ENCODE assay signal across 8 cellular contexts in genomic region chr7:137934941-137935848, GRCh38.
DNase-seq lines count a peak whose midpoint lies in the region; ATAC-seq lines count a peak whose summit lies in the region.

No MANE protein-coding gene starts in this region.

- no peaks in the 10 kb centered on the region for H3K27me3 Mint-ChIP-seq in activated T-cell treated with anti-CD3 and anti-CD28 coated beads, Interleukin-2, amount 50 U/mL, for 72 hours (ENCODE audit: low read depth)
- no peaks in the 10 kb centered on the region for H3K27me3 Mint-ChIP-seq in activated naive CD8-positive, alpha-beta T cell treated with anti-CD3 and anti-CD28 coated beads, Interleukin-2, amount 10 ng/mL, durations not matched to agents 7 days and 5 days
- H3K27me3 Mint-ChIP-seq in stimulated activated naive CD8-positive, alpha-beta T cell treated with anti-CD3 and anti-CD28 coated beads, Interleukin-15, amount 100 ng/mL, for 72 hours: no peaks in the 10 kb centered on the region

- H3K4me1 Mint-ChIP-seq in activated T-cell treated with anti-CD3 and anti-CD28 coated beads, Interleukin-2, amount 50 U/mL, for 72 hours (ENCODE audit: low read depth): peaks cover 55% of the 10 kb centered on the region
- peaks cover 29% of the 10 kb centered on the region for H3K4me1 Mint-ChIP-seq in activated naive CD8-positive, alpha-beta T cell treated with anti-CD3 and anti-CD28 coated beads, Interleukin-2, amount 10 ng/mL, durations not matched to agents 7 days and 5 days
- H3K4me1 Mint-ChIP-seq in stimulated activated naive CD8-positive, alpha-beta T cell treated with anti-CD3 and anti-CD28 coated beads, Interleukin-15, amount 100 ng/mL, for 72 hours: peaks cover 43% of the 10 kb centered on the region

- peak overlapping the region; percentile 98 for H3K27ac Mint-ChIP-seq in activated T-cell treated with anti-CD3 and anti-CD28 coated beads, Interleukin-2, amount 50 U/mL, for 72 hours
- peak overlapping the region; percentile 95 for H3K27ac Mint-ChIP-seq in activated naive CD8-positive, alpha-beta T cell treated with anti-CD3 and anti-CD28 coated beads, Interleukin-2, amount 10 ng/mL, durations not matched to agents 7 days and 5 days
- peak overlapping the region; percentile 95 to 97 for H3K27ac Mint-ChIP-seq in stimulated activated naive CD8-positive, alpha-beta T cell treated with anti-CD3 and anti-CD28 coated beads, Interleukin-15, amount 100 ng/mL, for 72 hours

- DNase-seq in activated T-cell treated with anti-CD3 and anti-CD28 coated beads, Interleukin-2, amount 50 U/mL, for 72 hours: no peak
- DNase-seq in activated T-cell treated with anti-CD3 and anti-CD28 coated beads for 4 hours (no peak), retina (no peak), pons (ENCODE audit: low spot score) (no peak)
- DNase-seq in activated naive CD8-positive, alpha-beta T cell treated with anti-CD3 and anti-CD28 coated beads, Interleukin-2, amount 10 ng/mL, durations not matched to agents 7 days and 5 days: no peak
- no peak for DNase-seq in stimulated activated naive CD8-positive, alpha-beta T cell treated with anti-CD3 and anti-CD28 coated beads, Interleukin-15, amount 100 ng/mL, for 72 hours
- no peak for DNase-seq in stimulated activated CD4-positive, alpha-beta T cell treated with anti-CD3 and anti-CD28 coated beads, Interleukin-15, amount 100 ng/mL, for 24 hours

- H3K9me3 Mint-ChIP-seq in activated T-cell treated with anti-CD3 and anti-CD28 coated beads, Interleukin-2, amount 50 U/mL, for 72 hours: no peaks in the 10 kb centered on the region
- H3K9me3 Mint-ChIP-seq in activated naive CD8-positive, alpha-beta T cell treated with anti-CD3 and anti-CD28 coated beads, Interleukin-2, amount 10 ng/mL, durations not matched to agents 7 days and 5 days: no peaks in the 10 kb centered on the region
- no peaks in the 10 kb centered on the region for H3K9me3 Mint-ChIP-seq in stimulated activated naive CD8-positive, alpha-beta T cell treated with anti-CD3 and anti-CD28 coated beads, Interleukin-15, amount 100 ng/mL, for 72 hours

- peaks cover 4% of the 10 kb centered on the region in 2 donors for H3K36me3 Mint-ChIP-seq in activated T-cell treated with anti-CD3 and anti-CD28 coated beads, Interleukin-2, amount 50 U/mL, for 72 hours (ENCODE audit: insufficient read depth in 2 of 2)
- peaks cover 18% of the 10 kb centered on the region for H3K36me3 Mint-ChIP-seq in activated naive CD8-positive, alpha-beta T cell treated with anti-CD3 and anti-CD28 coated beads, Interleukin-2, amount 10 ng/mL, durations not matched to agents 7 days and 5 days

- ATAC-seq in activated T-cell treated with anti-CD3 and anti-CD28 coated beads, Interleukin-2, amount 50 U/mL, for 72 hours (replicated peaks in 1 of 2): peak; percentile 82 to 86
- peak; percentile 69 for ATAC-seq in HG03045 (IDR thresholded peaks at IDR 0.05; ENCODE audit: unreplicated experiment)
- ATAC-seq in activated naive CD8-positive, alpha-beta T cell treated with anti-CD3 and anti-CD28 coated beads, Interleukin-2, amount 10 ng/mL, durations not matched to agents 7 days and 5 days (ENCODE audit: low read depth): peak; percentile 85
- peak; percentile 84 for ATAC-seq in stimulated activated naive CD8-positive, alpha-beta T cell treated with anti-CD3 and anti-CD28 coated beads, Interleukin-15, amount 100 ng/mL, for 72 hours

- peak overlapping the region; percentile 69 to 85 for H3K4me3 Mint-ChIP-seq in activated T-cell treated with anti-CD3 and anti-CD28 coated beads, Interleukin-2, amount 50 U/mL, for 72 hours
- peak overlapping the region; percentile 86 for H3K4me3 Mint-ChIP-seq in activated naive CD8-positive, alpha-beta T cell treated with anti-CD3 and anti-CD28 coated beads, Interleukin-2, amount 10 ng/mL, durations not matched to agents 7 days and 5 days
- H3K4me3 Mint-ChIP-seq in stimulated activated naive CD8-positive, alpha-beta T cell treated with anti-CD3 and anti-CD28 coated beads, Interleukin-15, amount 100 ng/mL, for 72 hours: peak overlapping the region; percentile 73 to 82

- POLR2A ChIA-PET in activated naive CD8-positive, alpha-beta T cell treated with anti-CD3 and anti-CD28 coated beads, Interleukin-2, amount 10 ng/mL, durations not matched to agents 7 days and 5 days (lab: Charles Lee): interaction anchor here (1.0 to 3.0 kb wide), 3 partner anchors 56 to 67 kb away, joined by 4 to 11 read pairs (median 4); partner anchors contain the start of gene CREB3L2
